8 cellular contexts compared by ENCODE assay signal in the genomic region with DNA sequence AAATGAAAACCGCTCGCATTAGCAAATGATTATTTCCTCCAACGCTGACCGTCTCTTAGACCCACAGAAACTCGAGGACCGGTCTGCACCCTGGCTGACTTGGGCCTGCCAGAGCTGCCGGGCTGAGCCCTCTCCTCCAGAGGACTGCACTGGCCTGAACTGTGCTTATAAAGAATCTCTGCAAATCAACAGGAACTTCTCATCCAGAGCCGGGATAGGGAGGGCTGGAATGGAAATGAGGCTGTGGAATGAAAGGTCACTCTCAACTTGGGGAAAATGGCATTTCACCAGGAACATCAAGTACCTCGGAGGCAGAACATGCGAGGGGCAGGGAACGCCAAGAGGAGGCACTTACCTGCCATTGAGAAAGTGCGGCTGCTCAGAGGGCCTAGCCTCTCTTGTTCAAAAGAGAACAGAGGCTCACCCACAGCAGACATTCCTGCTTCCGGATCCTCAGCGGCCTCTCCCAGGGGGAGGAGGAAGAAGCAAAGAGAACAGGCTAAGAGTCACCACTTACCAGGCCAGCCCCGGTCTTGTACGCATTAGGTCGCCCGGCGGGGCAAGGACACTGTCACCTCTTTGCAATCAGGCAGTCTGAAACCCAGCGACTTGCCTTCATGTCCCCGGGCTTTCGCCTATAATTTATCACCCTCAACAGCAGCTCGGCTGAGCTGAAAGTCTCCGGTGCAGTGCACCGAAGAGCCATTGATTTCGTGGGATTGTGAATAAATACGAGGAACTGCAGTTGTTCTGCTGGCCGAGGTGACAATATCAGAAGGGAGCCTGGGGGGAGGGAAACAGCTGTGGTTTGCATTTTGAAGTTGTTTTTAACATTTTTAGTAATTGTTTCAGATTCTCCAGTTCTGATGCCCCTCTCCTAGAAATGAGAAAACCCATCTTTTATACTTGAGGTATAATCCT. TPM values are rescaled to one million over a fixed set of nuclear protein-coding genes. Genes with fewer than 3 reads are reported as not detected.
DNase-seq lines count a peak whose midpoint lies in the region; ATAC-seq and TF ChIP-seq lines count a peak whose summit lies in the region.

No MANE protein-coding gene starts in this region.

- CTCF ChIA-PET in A673 (lab: Charles Lee): interaction anchor here (0.6 kb wide), 1 partner anchor 748 kb away, joined by 7 read pairs; no protein-coding TSS in a partner anchor

- DNase-seq in A673 (ENCODE audit: low spot score): no peak
- DNase-seq in HFF-Myc (ENCODE audit: extremely low read depth, low read depth): no peak
- DNase-seq in erythroblast (lab: John Stamatoyannopoulos, UW): peak; percentile 69 to 76
- peak; percentile 40 for DNase-seq in thoracic aorta (ENCODE audit: low spot score)

- H3K27ac ChIP-seq in A673 (ENCODE audit: low read depth, low read length, poor library complexity, severe bottlenecking): peak overlapping the region; percentile 87
- peak overlapping the region; percentile 95 for H3K27ac ChIP-seq in VCaP
- peak overlapping the region; percentile 98 for H3K27ac ChIP-seq in mesodermal cell (ENCODE audit: low read depth, low read length, severe bottlenecking)
- peak overlapping the region; percentile 98 to 100 for H3K27ac ChIP-seq in thoracic aorta

- BruUV-seq in A673 (replicated peaks; lab: Mats Ljungman, UMichigan): no TSS peak

- intact Hi-C loops in A673 (cut with micrococcal nuclease; ENCODE audit: unreplicated experiment): loop anchor here (5.0 kb wide), 1 partner anchor 38 kb away; a partner anchor contains a TSS

- H3K36me3 ChIP-seq in A673 (ENCODE audit: insufficient read depth, low read length, poor library complexity, severe bottlenecking) (no peaks in the 10 kb centered on the region), mesodermal cell (ENCODE audit: control insufficient read depth, insufficient read depth, low read length) (peaks cover 39% of the 10 kb centered on the region), thoracic aorta (no peaks in the 10 kb centered on the region)

- no peaks in the 10 kb centered on the region for H3K9me3 ChIP-seq in A673 (ENCODE audit: low read depth, low read length, poor library complexity, severe bottlenecking)
- H3K9me3 ChIP-seq in mesodermal cell (ENCODE audit: control insufficient read depth, low read length): no peaks in the 10 kb centered on the region
- no peaks in the 10 kb centered on the region for H3K9me3 ChIP-seq in thoracic aorta

- 8 to 14% methylated on average over 15 to 19 of the region's 28 CpGs for WGBS in mesodermal cell (ENCODE audit: insufficient coverage in 2 of 2), 2 experiments

- H3K27me3 ChIP-seq in A673 (replicated peaks; ENCODE audit: insufficient read depth, low read depth, low read length, poor library complexity) (no peaks in the 10 kb centered on the region), thoracic aorta (replicated peaks; ENCODE audit: insufficient read depth) (no peaks in the 10 kb centered on the region)

- H3K4me3 ChIP-seq in A673 (ENCODE audit: low read depth, low read length, poor library complexity, severe bottlenecking): no peak overlapping the region
- H3K4me3 ChIP-seq in HFF-Myc (replicated peaks; ENCODE audit: low read depth, low read length): peak overlapping the region; percentile 26
- H3K4me3 ChIP-seq in mesodermal cell (ENCODE audit: extremely low read depth, insufficient read depth, low read length, poor library complexity, severe bottlenecking): peak overlapping the region; percentile 8
- H3K4me3 ChIP-seq in thoracic aorta: peak overlapping the region; percentile 44

- TF ChIP-seq CTCF in A673 (conservative IDR thresholded peaks at IDR 0.05; ENCODE audit: low read depth, low read length): no peak
- TF ChIP-seq CTCF in HFF-Myc (IDR thresholded peaks at IDR 0.05; ENCODE audit: low read depth, low read length, missing control alignments): no peak
- TF ChIP-seq CTCF in VCaP (conservative IDR thresholded peaks at IDR 0.05): no peak
- no peak for TF ChIP-seq CTCF in thoracic aorta (IDR thresholded peaks at IDR 0.05)

- peaks cover 54% of the 10 kb centered on the region for H3K4me1 ChIP-seq in A673 (ENCODE audit: insufficient read depth, low read length, poor library complexity, severe bottlenecking)
- peaks cover 80% of the 10 kb centered on the region for H3K4me1 ChIP-seq in mesodermal cell (ENCODE audit: control insufficient read depth, insufficient read depth, low read length, poor library complexity, severe bottlenecking)
- peaks cover 45 to 75% of the 10 kb centered on the region in 2 donors for H3K4me1 ChIP-seq in thoracic aorta (ENCODE audit: control insufficient read depth in 1 of 2, low read depth in 2 of 2)

- ATAC-seq in thoracic aorta (ENCODE audit: insufficient number of reproducible peaks, low FRiP score, low read depth): peak; percentile 30
- no peak for ATAC-seq in HG03097 (IDR thresholded peaks at IDR 0.05; ENCODE audit: low FRiP score, unreplicated experiment)
- ATAC-seq in GM21526 (IDR thresholded peaks at IDR 0.05; ENCODE audit: low FRiP score, unreplicated experiment): no peak

- peak; percentile 16 for TF ChIP-seq POLR2A in erythroblast (IDR thresholded peaks at IDR 0.05; ENCODE audit: low read length)

- POLR2A ChIA-PET in A673 (lab: Charles Lee; ENCODE audit: low non-redundant PET): no interaction called here

RNA-seq across cellular contexts. Expression of a gene that starts 37.6 kb away (rescaled TPM):
- total RNA-seq in A673 (2021) (31.3 and 35.2 TPM in 2 replicates), thoracic aorta (10 to 100 TPM; 17.9 to 27.2 TPM)
- 58.2 TPM for polyA plus RNA-seq in mesodermal cell (2013, experiment 1 of 2)
- polyA plus RNA-seq in mesodermal cell (2013, experiment 2 of 2): 55.0 TPM

Comparison
In these comparisons a context has a peak if more than half of its experiments do, and no peak if none do; other contexts are left out.
1. DNase-seq: peak in erythroblast (2 of 2) and thoracic aorta (single experiment); none in A673 (single experiment) and HFF-Myc (single experiment).
2. Peak in every context shown above with its lines, with median percentiles within 50 percentile points of each other: H3K27ac ChIP-seq.